8 cellular contexts compared by ENCODE assay signal in the genomic region with DNA sequence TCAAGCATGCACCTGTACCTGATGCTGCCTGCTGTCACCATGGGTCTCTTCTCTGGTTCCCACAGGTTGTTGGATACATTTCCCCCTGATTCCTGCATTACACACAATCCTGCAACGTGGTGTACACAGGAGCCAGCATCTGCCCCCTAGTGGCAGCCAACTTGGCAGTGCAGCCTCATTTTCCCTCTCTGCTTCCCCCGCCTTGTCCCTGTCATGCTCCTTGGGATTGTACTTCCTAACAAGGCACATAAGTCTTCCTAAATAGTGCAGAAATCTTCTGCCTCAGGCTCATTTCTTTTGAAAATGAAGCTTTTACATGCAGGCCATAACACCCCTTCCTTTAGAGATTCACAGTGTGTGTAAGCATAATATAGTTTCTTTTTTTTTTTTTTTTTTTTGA.
DNase-seq lines count a peak whose midpoint lies in the region; ATAC-seq and TF ChIP-seq lines count a peak whose summit lies in the region.

No MANE protein-coding gene starts in this region.

- no peak overlapping the region for H3K27ac ChIP-seq in upper lobe of right lung

- intact Hi-C loops in upper lobe of right lung (cut with DNase I): no loop called here

- H3K4me3 ChIP-seq in AG09309 (ENCODE audit: control insufficient read depth, low read depth, low read length) (no peak overlapping the region), foreskin fibroblast (ENCODE audit: low read depth in 1 of 2, low read length in 2 of 2) (no peak overlapping the region), upper lobe of right lung (no peak overlapping the region)

- DNase-seq in AG09309 (ENCODE audit: low read depth) (no peak), NCI-H82 treated with DMSO at 0.1 percent for 48 hours (lab: John Stamatoyannopoulos, UW; ENCODE audit: unreplicated experiment) (peak; percentile 26), foreskin fibroblast (no peak), upper lobe of right lung (no peak)
- no peak for DNase-seq in effector CD4-positive, alpha-beta T cell

- peak; percentile 35 for TF ChIP-seq CTCF in AG09309 (IDR thresholded peaks at IDR 0.05; ENCODE audit: control insufficient read depth, insufficient read depth, low read depth, low read length, missing control alignments)
- TF ChIP-seq CTCF in GM12874 (IDR thresholded peaks at IDR 0.05; ENCODE audit: insufficient read depth, low read depth, low read length): peak; percentile 88
- peak; percentile 28 for TF ChIP-seq CTCF in foreskin fibroblast (IDR thresholded peaks at IDR 0.05; ENCODE audit: low read depth, low read length)
- peak; percentile 45 for TF ChIP-seq CTCF in upper lobe of right lung (IDR thresholded peaks at IDR 0.05)

- H3K36me3 ChIP-seq in upper lobe of right lung: no peaks in the 10 kb centered on the region

- peak; percentile 76 for ATAC-seq in HG02798 (IDR thresholded peaks at IDR 0.05; ENCODE audit: poor library complexity, unreplicated experiment)
- ATAC-seq in upper lobe of right lung: peak; percentile 82
- no peak for ATAC-seq in HG03457 (IDR thresholded peaks at IDR 0.05; ENCODE audit: unreplicated experiment)

- no peaks in the 10 kb centered on the region for H3K27me3 ChIP-seq in upper lobe of right lung

- H3K9me3 ChIP-seq in upper lobe of right lung: no peaks in the 10 kb centered on the region

- no peaks in the 10 kb centered on the region for H3K4me1 ChIP-seq in upper lobe of right lung

Comparison
In these comparisons a context has a peak if more than half of its experiments do, and no peak if none do; other contexts are left out.
1. CTCF ChIP-seq: peak in every context shown above with its lines; median percentile 88 in GM12874; 45 in upper lobe of right lung; 35 in AG09309; 28 in foreskin fibroblast.